ENCODE assay signal across 2 cellular contexts in the genomic region with DNA sequence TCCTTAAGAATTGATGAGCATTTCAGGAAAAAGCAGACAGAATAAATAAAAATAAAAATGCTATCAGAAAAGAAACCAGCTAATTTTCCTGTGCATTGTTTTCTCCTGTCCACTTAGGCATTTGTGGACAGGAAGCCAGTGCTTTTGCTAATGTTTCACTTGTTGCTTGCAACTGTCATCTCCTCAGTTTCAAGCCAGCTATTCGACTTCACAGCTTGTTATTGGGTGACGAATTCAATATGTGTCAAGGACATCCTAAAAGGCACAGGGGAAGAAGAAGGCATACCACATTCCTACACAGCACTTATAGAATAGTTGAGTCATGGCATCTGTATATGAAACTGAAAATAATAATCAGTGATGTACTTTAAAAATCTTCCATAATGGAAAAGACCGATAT.
TF ChIP-seq lines count a peak whose summit lies in the region.

No MANE protein-coding gene starts in this region.

TF ChIP-seq in IMR-90, 13 proteins besides CTCF, POLR2A, EP300 and RAD21 (continued from another document):
- TF ChIP-seq SMC3 (IDR thresholded peaks at IDR 0.05; ENCODE audit: low read depth, low read length) (no peak), MAFK (IDR thresholded peaks at IDR 0.05; ENCODE audit: low read depth, low read length) (no peak), MXI1 (IDR thresholded peaks at IDR 0.05; ENCODE audit: borderline replicate concordance, low read depth, low read length) (no peak)
- TF ChIP-seq, protein P1, sequence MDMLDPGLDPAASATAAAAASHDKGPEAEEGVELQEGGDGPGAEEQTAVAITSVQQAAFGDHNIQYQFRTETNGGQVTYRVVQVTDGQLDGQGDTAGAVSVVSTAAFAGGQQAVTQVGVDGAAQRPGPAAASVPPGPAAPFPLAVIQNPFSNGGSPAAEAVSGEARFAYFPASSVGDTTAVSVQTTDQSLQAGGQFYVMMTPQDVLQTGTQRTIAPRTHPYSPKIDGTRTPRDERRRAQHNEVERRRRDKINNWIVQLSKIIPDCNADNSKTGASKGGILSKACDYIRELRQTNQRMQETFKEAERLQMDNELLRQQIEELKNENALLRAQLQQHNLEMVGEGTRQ (IDR thresholded peaks at IDR 0.05; ENCODE audit: low read depth, low read length), result no peak

TF ChIP-seq in neural cell, 6 proteins besides CTCF, POLR2A, EP300 and RAD21 (continued from another document):
- TF ChIP-seq, protein P2, sequence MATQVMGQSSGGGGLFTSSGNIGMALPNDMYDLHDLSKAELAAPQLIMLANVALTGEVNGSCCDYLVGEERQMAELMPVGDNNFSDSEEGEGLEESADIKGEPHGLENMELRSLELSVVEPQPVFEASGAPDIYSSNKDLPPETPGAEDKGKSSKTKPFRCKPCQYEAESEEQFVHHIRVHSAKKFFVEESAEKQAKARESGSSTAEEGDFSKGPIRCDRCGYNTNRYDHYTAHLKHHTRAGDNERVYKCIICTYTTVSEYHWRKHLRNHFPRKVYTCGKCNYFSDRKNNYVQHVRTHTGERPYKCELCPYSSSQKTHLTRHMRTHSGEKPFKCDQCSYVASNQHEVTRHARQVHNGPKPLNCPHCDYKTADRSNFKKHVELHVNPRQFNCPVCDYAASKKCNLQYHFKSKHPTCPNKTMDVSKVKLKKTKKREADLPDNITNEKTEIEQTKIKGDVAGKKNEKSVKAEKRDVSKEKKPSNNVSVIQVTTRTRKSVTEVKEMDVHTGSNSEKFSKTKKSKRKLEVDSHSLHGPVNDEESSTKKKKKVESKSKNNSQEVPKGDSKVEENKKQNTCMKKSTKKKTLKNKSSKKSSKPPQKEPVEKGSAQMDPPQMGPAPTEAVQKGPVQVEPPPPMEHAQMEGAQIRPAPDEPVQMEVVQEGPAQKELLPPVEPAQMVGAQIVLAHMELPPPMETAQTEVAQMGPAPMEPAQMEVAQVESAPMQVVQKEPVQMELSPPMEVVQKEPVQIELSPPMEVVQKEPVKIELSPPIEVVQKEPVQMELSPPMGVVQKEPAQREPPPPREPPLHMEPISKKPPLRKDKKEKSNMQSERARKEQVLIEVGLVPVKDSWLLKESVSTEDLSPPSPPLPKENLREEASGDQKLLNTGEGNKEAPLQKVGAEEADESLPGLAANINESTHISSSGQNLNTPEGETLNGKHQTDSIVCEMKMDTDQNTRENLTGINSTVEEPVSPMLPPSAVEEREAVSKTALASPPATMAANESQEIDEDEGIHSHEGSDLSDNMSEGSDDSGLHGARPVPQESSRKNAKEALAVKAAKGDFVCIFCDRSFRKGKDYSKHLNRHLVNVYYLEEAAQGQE (IDR thresholded peaks at IDR 0.05; ENCODE audit: borderline replicate concordance), result no peak
- TF ChIP-seq MXI1 (conservative IDR thresholded peaks at IDR 0.05; ENCODE audit: poor library complexity, severe bottlenecking), result no peak
- TF ChIP-seq EZH2 (IDR thresholded peaks at IDR 0.05; ENCODE audit: borderline replicate concordance, insufficient read depth, low read length, poor library complexity, severe bottlenecking), result no peak
- TF ChIP-seq SMC3 (conservative IDR thresholded peaks at IDR 0.05; ENCODE audit: poor library complexity), result no peak
